11 cellular contexts compared by ENCODE assay signal in the genomic region with DNA sequence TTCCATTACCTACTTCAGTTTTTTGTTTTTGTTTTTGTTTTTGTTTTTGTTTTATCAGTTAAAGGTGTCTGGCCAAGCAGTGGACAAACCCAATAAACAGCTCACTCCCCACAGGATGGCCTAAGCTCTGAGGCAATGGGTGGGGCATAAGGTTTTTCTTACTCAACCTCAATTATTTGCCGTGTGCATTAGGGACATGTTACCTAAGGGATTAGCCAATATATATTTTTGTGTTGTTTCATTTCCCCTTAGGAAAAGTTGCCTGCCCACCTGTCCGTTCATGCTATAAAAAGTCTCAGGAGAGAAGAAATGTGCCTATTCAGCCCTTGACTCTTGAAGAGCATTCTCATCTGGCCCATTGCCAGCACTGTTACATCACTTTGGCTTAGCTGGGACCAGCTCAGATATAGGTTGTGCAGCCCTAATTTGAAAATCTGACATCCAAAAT. TPM values are rescaled to one million over a fixed set of nuclear protein-coding genes. Genes with fewer than 3 reads are reported as not detected.
DNase-seq lines count a peak whose midpoint lies in the region; ATAC-seq and TF ChIP-seq lines count a peak whose summit lies in the region.
"Had no signal": no experiment of that assay in that cellular context is flagged by ENCODE, and none has a peak within 500 bp of the region (broad histone marks: within the 10 kb centered on the region; RNA-seq: fewer than 3 reads in every experiment).

No MANE protein-coding gene starts in this region.

- no peak for TF ChIP-seq POLR2A in heart left ventricle (IDR thresholded peaks at IDR 0.05)

- intact Hi-C loops in heart left ventricle (cut with DNase I) (loop anchor here in 1 of 10 donors (10.0 kb wide), 1 partner anchor 181 kb away; no protein-coding TSS in a partner anchor), heart right ventricle (cut with DNase I) (no loop called here)

- peaks cover 0 to 37% (median 11%) of the 10 kb centered on the region in 12 donors for H3K4me1 ChIP-seq in heart left ventricle
- peaks cover 0 to 32% (median 18%) of the 10 kb centered on the region in 9 donors for H3K4me1 ChIP-seq in heart right ventricle

- DNase-seq in heart left ventricle (peak in 3 of 5 donors; percentile 12 to 35 (median 31)), heart right ventricle (no peak), NCI-H82 (lab: John Stamatoyannopoulos, UW) (peak; percentile 70), H7 (no peak), ecto neural progenitor cell (ENCODE audit: low spot score) (no peak)
- DNase-seq: effector CD4-positive, alpha-beta T cell; stimulated activated naive B cell treated with anti-CD40 and anti-IgM and Interleukin-4, amounts not matched to agents 10 μg/mL and 1 μg/mL and 100 μg/mL, for 72 hours had no signal

- 42 to 60% (median 49%) methylated on average over 2 of the region's 2 CpGs for WGBS in heart left ventricle, 4 donors
- 49 to 61% methylated on average over 2 of the region's 2 CpGs for WGBS in heart right ventricle, 2 donors

- ATAC-seq in heart left ventricle = no peak
- ATAC-seq in heart right ventricle = no peak
- peak; percentile 22 for ATAC-seq in esophagus mucosa
- no peak for ATAC-seq in HG03378 (IDR thresholded peaks at IDR 0.05; ENCODE audit: unreplicated experiment)
- ATAC-seq in HG02970 (IDR thresholded peaks at IDR 0.05; ENCODE audit: low FRiP score, unreplicated experiment) = no peak
- ATAC-seq: right cardiac atrium; stimulated activated naive B cell treated with anti-CD40 and anti-IgM and Interleukin-4, amounts not matched to agents 10 μg/mL and 1 μg/mL and 100 μg/mL, for 72 hours had no signal

- no peak overlapping the region for H3K27ac ChIP-seq in heart left ventricle
- no peak overlapping the region for H3K27ac ChIP-seq in heart right ventricle

- no peak overlapping the region for H3K4me3 ChIP-seq in heart left ventricle
- H3K4me3 ChIP-seq in heart right ventricle = no peak overlapping the region
- no peak overlapping the region for H3K4me3 ChIP-seq in H7 (ENCODE audit: insufficient read depth, low read depth, low read length)

- H3K27me3 ChIP-seq in heart left ventricle = no peaks in the 10 kb centered on the region
- peaks cover 0 to 14% (median 0%) of the 10 kb centered on the region in 7 donors for H3K27me3 ChIP-seq in heart right ventricle
- H3K27me3 ChIP-seq in H7 (ENCODE audit: control insufficient read depth, insufficient read depth, low read length) = no peaks in the 10 kb centered on the region

- H3K9me3 ChIP-seq in heart left ventricle (no peaks in the 10 kb centered on the region), heart right ventricle (no peaks in the 10 kb centered on the region)

- TF ChIP-seq CTCF in heart left ventricle (IDR thresholded peaks at IDR 0.05) = no peak
- no peak for TF ChIP-seq CTCF in heart right ventricle (IDR thresholded peaks at IDR 0.05)

- no peaks in the 10 kb centered on the region for H3K36me3 ChIP-seq in heart left ventricle
- H3K36me3 ChIP-seq in heart right ventricle = no peaks in the 10 kb centered on the region
- H3K36me3 ChIP-seq in H7 (replicated peaks; ENCODE audit: control insufficient read depth, insufficient read depth, low read length) = no peaks in the 10 kb centered on the region

RNA-seq across cellular contexts. Expression of a gene that starts 7.3 kb away (rescaled TPM):
- total RNA-seq in heart left ventricle = 100 to 1,000 TPM in 8 of 9 donors, 10 to 100 TPM in 1; 83.2 to 495 (median 180) TPM
- 100 to 1,000 TPM in 1 of 2 donors, 10 to 100 TPM in 1; 31.3 to 750 TPM for polyA plus RNA-seq in heart left ventricle
- 100 to 1,000 TPM; 163 to 456 (median 219) TPM for total RNA-seq in heart right ventricle
- polyA plus RNA-seq in heart right ventricle = 100 to 1,000 TPM in 1 of 2 donors, 10 to 100 TPM in 1; 32.9 to 887 TPM
- 49.8 TPM for total RNA-seq in esophagus mucosa
- 0.89 and 1.7 TPM in 2 replicates for total RNA-seq in H7 (2014; rRNA removed; shearing (Covaris generic))

Comparison
In these comparisons a context has a peak if more than half of its experiments do, and no peak if none do; other contexts are left out.
1. DNase-seq: peak in heart left ventricle (3 of 5) and NCI-H82 (single experiment); none in heart right ventricle (0 of 2), H7 (single experiment) and ecto neural progenitor cell (single experiment).
2. RNA of a gene that starts 7.3 kb away (total RNA-seq): 163 to 456 TPM in heart right ventricle, 83.2 to 495 TPM in heart left ventricle and 49.8 TPM in esophagus mucosa (single experiment); 0.89 to 1.7 TPM in H7; every median in the first group is over 10 times any median in the second.